In the genomic region with DNA sequence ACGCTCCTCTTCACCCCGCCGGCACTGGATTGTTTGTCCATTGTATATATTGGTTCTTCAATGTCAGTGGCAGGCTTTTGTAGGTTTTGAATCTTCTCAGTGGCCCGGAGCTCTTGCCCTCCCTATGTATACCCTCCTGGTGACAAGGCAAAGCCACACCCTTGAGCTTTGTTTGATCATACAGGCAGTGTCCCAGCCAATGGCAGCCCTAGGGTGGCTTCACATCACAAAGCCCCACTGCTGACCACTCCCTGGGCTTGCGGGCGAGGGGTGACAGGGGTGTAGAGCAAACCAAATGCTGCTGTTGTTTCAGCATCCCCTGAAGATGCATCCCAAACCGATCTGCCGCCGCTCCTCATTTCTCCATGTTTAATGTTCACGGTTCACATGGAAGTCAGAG, we compare ENCODE assay signal across 4 cellular contexts. TPM values are rescaled to one million over a fixed set of nuclear protein-coding genes. Genes with fewer than 3 reads are reported as not detected.
"Had no signal": no experiment of that assay in that cellular context is flagged by ENCODE, and none has a peak within 500 bp of the region (broad histone marks: within the 10 kb centered on the region; RNA-seq: fewer than 3 reads in every experiment).

A gene with protein sequence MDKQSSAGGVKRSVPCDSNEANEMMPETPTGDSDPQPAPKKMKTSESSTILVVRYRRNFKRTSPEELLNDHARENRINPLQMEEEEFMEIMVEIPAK (minus strand): TSS at position 101 of the 400 bp plus-strand sequence. CDS start 60 bp downstream, at position 41.

RNA-seq across cellular contexts. Expression of the gene that starts here (rescaled TPM):
- total RNA-seq: LHCN-M2, M059J, MCF 10A, NCI-H460 had no signal
